10 cellular contexts compared by ENCODE assay signal in the genomic region with DNA sequence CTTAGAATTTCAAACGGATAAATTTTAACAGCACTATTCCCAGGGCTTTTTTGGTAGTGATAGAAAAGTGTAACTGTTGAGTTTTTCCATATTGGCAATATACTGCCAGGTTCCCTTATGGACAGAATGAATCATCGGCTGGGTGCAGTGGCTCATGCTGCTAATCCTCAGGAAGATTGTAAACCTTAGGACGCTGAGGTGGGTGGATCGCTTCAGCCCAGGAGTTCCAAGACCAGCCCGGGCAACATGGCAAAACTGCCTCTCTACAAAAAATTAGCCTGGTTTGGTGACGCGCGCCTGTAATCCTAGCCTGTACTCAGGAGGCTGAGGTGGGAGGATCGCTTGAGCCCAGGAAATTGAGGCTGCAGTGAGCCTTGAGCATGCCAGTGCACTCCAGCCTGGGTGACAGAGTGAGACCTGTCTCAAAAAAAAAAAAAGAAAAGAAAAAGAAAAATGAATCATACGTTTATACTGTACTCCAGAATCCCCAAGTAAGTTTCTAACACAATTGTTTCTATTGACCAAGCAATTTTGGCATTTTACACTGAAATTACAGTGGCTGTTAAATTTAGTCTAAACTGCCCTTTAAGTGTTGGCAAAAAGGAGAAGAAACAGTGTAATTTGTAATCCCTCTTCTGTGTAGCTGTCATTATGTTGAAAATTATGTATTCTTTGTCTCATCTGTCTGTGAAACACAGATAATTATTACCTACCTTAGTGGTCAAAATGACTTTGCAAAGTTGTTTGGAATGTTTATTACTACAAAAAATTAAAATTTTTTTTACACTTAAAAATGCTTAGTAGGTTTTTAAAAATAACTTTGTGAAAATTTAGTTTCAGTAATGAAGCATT. TPM values are rescaled to one million over a fixed set of nuclear protein-coding genes. Genes with fewer than 3 reads are reported as not detected.
A peak's percentile ranks its signal among the peaks of the same experiment; 100 is the strongest.
DNase-seq lines count a peak whose midpoint lies in the region; ATAC-seq and TF ChIP-seq lines count a peak whose summit lies in the region.
"Had no signal": no experiment of that assay in that cellular context is flagged by ENCODE, and none has a peak within 500 bp of the region (broad histone marks: within the 10 kb centered on the region; RNA-seq: fewer than 3 reads in every experiment).

No MANE protein-coding gene starts in this region.

- peaks cover 15% of the 10 kb centered on the region for H3K4me1 Mint-ChIP-seq in central memory CD8-positive, alpha-beta T cell
- H3K4me1 Mint-ChIP-seq in nephron progenitor cell, result peaks cover 27% of the 10 kb centered on the region

- DNase-seq in DMS53 (lab: John Stamatoyannopoulos, UW), result peak; percentile 29
- DNase-seq in DMS53 treated with DMSO at 0.1 percent for 48 hours (lab: John Stamatoyannopoulos, UW; ENCODE audit: unreplicated experiment), result no peak
- no peak for DNase-seq in central memory CD8-positive, alpha-beta T cell (ENCODE audit: low spot score in 2 of 2)
- DNase-seq in nephron progenitor cell, result no peak
- DNase-seq in mucosa of descending colon, result no peak

- intact Hi-C loops in mucosa of descending colon (cut with DNase I, micrococcal nuclease), result no loop called here

- no peaks in the 10 kb centered on the region for H3K36me3 ChIP-seq in Loucy (ENCODE audit: insufficient read depth, low read length)
- no peaks in the 10 kb centered on the region for H3K36me3 ChIP-seq in mucosa of descending colon (ENCODE audit: low read depth)
- H3K36me3 ChIP-seq: esophagus muscularis mucosa had no signal

- H3K9me3 Mint-ChIP-seq in central memory CD8-positive, alpha-beta T cell, result no peaks in the 10 kb centered on the region
- no peaks in the 10 kb centered on the region for H3K9me3 Mint-ChIP-seq in nephron progenitor cell

- peaks cover 11% of the 10 kb centered on the region for H4K20me1 ChIP-seq in Loucy (ENCODE audit: insufficient read depth, low read length, poor library complexity, severe bottlenecking)

- H3K4me3 ChIP-seq in Loucy (ENCODE audit: low read length, poor library complexity, severe bottlenecking) (peak overlapping the region; percentile 91), mucosa of descending colon (no peak overlapping the region)

- H3F3A ChIP-seq in Loucy (ENCODE audit: low read depth), result no peaks in the 10 kb centered on the region

- peak overlapping the region; percentile 90 for H3K9ac ChIP-seq in Loucy (ENCODE audit: low read depth, low read length, poor library complexity, severe bottlenecking)
- H3K9ac ChIP-seq: KMS-11 had no signal

- no peak for ATAC-seq in central memory CD8-positive, alpha-beta T cell (replicated peaks; ENCODE audit: extremely low read depth, poor library complexity, severe bottlenecking)
- no peak for ATAC-seq in GM18519 (IDR thresholded peaks at IDR 0.05; ENCODE audit: low FRiP score, unreplicated experiment)
- ATAC-seq in mucosa of descending colon, result no peak
- no peak for ATAC-seq in GM21737 (IDR thresholded peaks at IDR 0.05; ENCODE audit: unreplicated experiment)

- H3K27ac Mint-ChIP-seq in central memory CD8-positive, alpha-beta T cell (ENCODE audit: low read depth), result no peak overlapping the region
- no peak overlapping the region for H3K27ac Mint-ChIP-seq in nephron progenitor cell

- no peaks in the 10 kb centered on the region for H3K9me2 ChIP-seq in Loucy (replicated peaks; ENCODE audit: low read depth, low read length)

- H3K36me3 Mint-ChIP-seq in central memory CD8-positive, alpha-beta T cell (ENCODE audit: insufficient read depth), result peaks cover 12% of the 10 kb centered on the region
- H3K36me3 Mint-ChIP-seq in nephron progenitor cell (ENCODE audit: low read depth), result peaks cover 12% of the 10 kb centered on the region

- H3K4me3 Mint-ChIP-seq in central memory CD8-positive, alpha-beta T cell, result peak overlapping the region; percentile 23
- H3K4me3 Mint-ChIP-seq in nephron progenitor cell, result peak overlapping the region; percentile 98

- peaks cover 36% of the 10 kb centered on the region for H3K79me2 ChIP-seq in Loucy (ENCODE audit: insufficient read depth, low read length)

- TF ChIP-seq CTCF in Loucy (conservative IDR thresholded peaks at IDR 0.05; ENCODE audit: low read length) (no peak), nephron progenitor cell (IDR thresholded peaks at IDR 0.05) (no peak), mucosa of descending colon (IDR thresholded peaks at IDR 0.05) (no peak)

- H2AFZ ChIP-seq in Loucy (ENCODE audit: low read length), result no peak overlapping the region

- peak overlapping the region; percentile 84 for H3K4me2 ChIP-seq in Loucy (ENCODE audit: low read depth, low read length, poor library complexity, severe bottlenecking)

- no peaks in the 10 kb centered on the region for H3K27me3 Mint-ChIP-seq in central memory CD8-positive, alpha-beta T cell
- peaks cover 3% of the 10 kb centered on the region for H3K27me3 Mint-ChIP-seq in nephron progenitor cell (ENCODE audit: low read depth, poor library complexity)

- H3K9me3 ChIP-seq in Loucy (ENCODE audit: insufficient read depth, low read depth, low read length), result no peaks in the 10 kb centered on the region
- H3K9me3 ChIP-seq in mucosa of descending colon, result no peaks in the 10 kb centered on the region
- H3K9me3 ChIP-seq: esophagus muscularis mucosa had no signal

- peaks cover 32% of the 10 kb centered on the region for H3K4me1 ChIP-seq in Loucy (ENCODE audit: insufficient read depth, low read length, poor library complexity, severe bottlenecking)
- peaks cover 19% of the 10 kb centered on the region for H3K4me1 ChIP-seq in mucosa of descending colon (ENCODE audit: low read depth)

- no peaks in the 10 kb centered on the region for H3K27me3 ChIP-seq in Loucy (ENCODE audit: insufficient read depth, low read length, poor library complexity, severe bottlenecking)
- H3K27me3 ChIP-seq: esophagus muscularis mucosa had no signal

RNA-seq across cellular contexts. Expression of gene SLC30A9, which starts 1.8 kb away (rescaled TPM):
- total RNA-seq in mucosa of descending colon, result 10 to 100 TPM; 44.6 to 63.2 (median 57.8) TPM

RNA-seq across cellular contexts. Expression of gene DCAF4L1, which starts 10.6 kb away (rescaled TPM):
- under 1 TPM in 2 of 3 donors, not detected in 1; 0.05 to 0.09 TPM for total RNA-seq in mucosa of descending colon

RNA-seq across cellular contexts. Expression of gene TMEM33, which starts 56.9 kb away (rescaled TPM):
- total RNA-seq in mucosa of descending colon, result 10 to 100 TPM; 46.0 to 69.1 (median 67.6) TPM
